12 cellular contexts compared by ENCODE assay signal in the genomic region with DNA sequence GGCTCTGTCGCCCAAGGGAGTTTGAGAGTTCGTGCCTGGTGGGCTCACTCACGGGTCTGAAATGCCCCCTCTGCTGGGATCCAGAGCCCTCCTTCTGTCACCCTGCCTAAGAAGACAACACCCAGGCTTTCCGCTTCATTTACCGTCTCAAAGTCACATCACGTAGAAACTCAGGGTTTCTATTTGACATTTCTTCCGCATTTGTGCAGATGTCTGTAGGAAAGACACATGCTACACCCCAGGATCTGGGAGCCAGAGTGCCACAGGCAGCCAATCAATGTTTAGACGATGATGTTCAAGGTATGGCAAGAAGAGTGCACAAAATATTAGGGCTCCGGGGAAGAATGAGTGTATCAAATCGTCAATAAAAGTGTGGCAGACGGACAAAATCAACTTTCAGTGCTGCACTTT. TPM values are rescaled to one million over a fixed set of nuclear protein-coding genes. Genes with fewer than 3 reads are reported as not detected.
DNase-seq lines count a peak whose midpoint lies in the region; ATAC-seq and FAIRE-seq lines count a peak whose summit lies in the region.
"Had no signal": no experiment of that assay in that cellular context is flagged by ENCODE, and none has a peak within 500 bp of the region (broad histone marks: within the 10 kb centered on the region; RNA-seq: fewer than 3 reads in every experiment).

No MANE protein-coding gene starts in this region.

- H3K27me3 Mint-ChIP-seq in activated CD8-positive, alpha-beta T cell treated with anti-CD3 and anti-CD28 coated beads, Interleukin-2, amount 10 ng/mL, durations not matched to agents 7 days and 5 days (ENCODE audit: low read depth): no peaks in the 10 kb centered on the region

- DNase-seq in GM19239 (ENCODE audit: insufficient read length, low spot score) (no peak), DMS153 (lab: John Stamatoyannopoulos, UW) (no peak), H4 (ENCODE audit: low spot score) (no peak), anterior cingulate cortex (lab: John Stamatoyannopoulos, UW) (no peak), middle frontal gyrus (ENCODE audit: extremely low spot score, low spot score) (no peak)
- DNase-seq in activated CD8-positive, alpha-beta T cell treated with anti-CD3 and anti-CD28 coated beads, Interleukin-2, amount 10 ng/mL, durations not matched to agents 7 days and 5 days: no peak
- DNase-seq: foreskin melanocyte, NCI-H226 had no signal

- CTCF ChIA-PET in activated CD8-positive, alpha-beta T cell treated with anti-CD3 and anti-CD28 coated beads, Interleukin-2, amount 10 ng/mL, durations not matched to agents 7 days and 5 days (lab: Charles Lee): interaction anchor here (0.8 to 2.9 kb wide), 6 partner anchors 8 to 33 kb away, joined by 3 to 37 read pairs (median 6); a partner anchor contains a TSS

- peaks cover 91% of the 10 kb centered on the region for H3K4me1 Mint-ChIP-seq in activated CD8-positive, alpha-beta T cell treated with anti-CD3 and anti-CD28 coated beads, Interleukin-2, amount 10 ng/mL, durations not matched to agents 7 days and 5 days (ENCODE audit: low read depth)

- H3K36me3 Mint-ChIP-seq in activated CD8-positive, alpha-beta T cell treated with anti-CD3 and anti-CD28 coated beads, Interleukin-2, amount 10 ng/mL, durations not matched to agents 7 days and 5 days (ENCODE audit: low read depth): peaks cover 72% of the 10 kb centered on the region

- peak overlapping the region; percentile 39; the same call in 1 of the 2 replicates for H3K4me3 ChIP-seq in GM08714 (ENCODE audit: low read length)

- POLR2A ChIA-PET in activated CD8-positive, alpha-beta T cell treated with anti-CD3 and anti-CD28 coated beads, Interleukin-2, amount 10 ng/mL, durations not matched to agents 7 days and 5 days (lab: Charles Lee): interaction anchor here (1.2 to 3.0 kb wide), 4 partner anchors 9 to 24 kb away, joined by 6 to 28 read pairs (median 20); a partner anchor contains a TSS

- peak overlapping the region; percentile 90 for H3K27ac Mint-ChIP-seq in activated CD8-positive, alpha-beta T cell treated with anti-CD3 and anti-CD28 coated beads, Interleukin-2, amount 10 ng/mL, durations not matched to agents 7 days and 5 days

- H3K4me3 Mint-ChIP-seq in activated CD8-positive, alpha-beta T cell treated with anti-CD3 and anti-CD28 coated beads, Interleukin-2, amount 10 ng/mL, durations not matched to agents 7 days and 5 days: peak overlapping the region; percentile 75

- peaks cover 11% of the 10 kb centered on the region for H3K9me3 Mint-ChIP-seq in activated CD8-positive, alpha-beta T cell treated with anti-CD3 and anti-CD28 coated beads, Interleukin-2, amount 10 ng/mL, durations not matched to agents 7 days and 5 days (ENCODE audit: insufficient read depth)

- peak; percentile 48 for ATAC-seq in HG03064 (IDR thresholded peaks at IDR 0.05; ENCODE audit: low read depth, unreplicated experiment)
- no peak for ATAC-seq in activated CD8-positive, alpha-beta T cell treated with anti-CD3 and anti-CD28 coated beads, Interleukin-2, amount 10 ng/mL, durations not matched to agents 7 days and 5 days

- FAIRE-seq in GM19239 (lab: Jason Lieb, UNC): peak; percentile 99
- FAIRE-seq: astrocyte, HTR-8/SVneo had no signal

RNA-seq across cellular contexts. Expression of a gene that starts 24.4 kb away (rescaled TPM):
- total RNA-seq in activated CD8-positive, alpha-beta T cell treated with anti-CD3 and anti-CD28 coated beads, Interleukin-2, amount 10 ng/mL, durations not matched to agents 7 days and 5 days: 1 to 10 TPM; 3.6 TPM
- 1.0 and 1.4 TPM in 2 replicates for total RNA-seq in H4 (2014; rRNA removed; shearing (Covaris generic))
